ENCODE assay signal across 18 cellular contexts in genomic region chr2:136020831-136021230, GRCh38. TPM values are rescaled to one million over a fixed set of nuclear protein-coding genes. Genes with fewer than 3 reads are reported as not detected.
DNase-seq lines count a peak whose midpoint lies in the region; FAIRE-seq lines count a peak whose summit lies in the region.
"Had no signal": no experiment of that assay in that cellular context is flagged by ENCODE, and none has a peak within 500 bp of the region (broad histone marks: within the 10 kb centered on the region; RNA-seq: fewer than 3 reads in every experiment).

No MANE protein-coding gene starts in this region.

- DNase-seq in GM18507 (ENCODE audit: extremely low spot score, insufficient read length, low read depth) (no peak), SKM-1 treated with dmso at 0.1 percent for 144 hours (lab: John Stamatoyannopoulos, UW; ENCODE audit: unreplicated experiment) (peak; percentile 52), DMS79 treated with DMSO at 0.1 percent for 48 hours (lab: John Stamatoyannopoulos, UW) (no peak), SHP77 treated with DMSO at 0.1 percent for 48 hours (lab: John Stamatoyannopoulos, UW) (no peak), iPS-NIHi7 (ENCODE audit: extremely low spot score) (no peak)
- DNase-seq: CD8-positive, alpha-beta T cell; DND-41; H9; Kasumi-1; NCI-H1417; NCI-H187 treated with DMSO at 0.1 percent for 48 hours; NK-92 treated with Interleukin-12 subunit alpha and Interleukin-12 subunit beta, amount 100 ng/mL, for 24 hours; RPMI8226; SJCRH30; SW 1271 had no signal

- H3K27me3 ChIP-seq in layer of hippocampus (ENCODE audit: control insufficient read depth, insufficient read depth, low read length): no peaks in the 10 kb centered on the region
- H3K27me3 ChIP-seq: SJCRH30 had no signal

- peak; percentile 86 for FAIRE-seq in GM18507 (lab: Jason Lieb, UNC)
- FAIRE-seq: G401.6 had no signal

- H3K27ac ChIP-seq in layer of hippocampus (ENCODE audit: low read depth, low read length): peak overlapping the region; percentile 69
- peak overlapping the region; percentile 30 for H3K27ac ChIP-seq in temporal lobe (ENCODE audit: low read depth, low read length)
- H3K27ac ChIP-seq: SJCRH30 had no signal

RNA-seq across cellular contexts. Expression of gene DARS1, which starts 35.4 kb away (rescaled TPM):
- 47.7 TPM for total RNA-seq in temporal lobe
